ENCODE assay signal across 1 cellular context in genomic region chr19:36850646-36851442, GRCh38.
TF ChIP-seq lines count a peak whose summit lies in the region.

Gene ZNF345 (plus strand): TSS chr19:36850876. CDS start chr19:36876831, 25,955 bp downstream.

TF ChIP-seq in HEK293, 187 proteins besides CTCF, POLR2A, EP300 and RAD21 (continued from another document):
- TF ChIP-seq, protein P1, sequence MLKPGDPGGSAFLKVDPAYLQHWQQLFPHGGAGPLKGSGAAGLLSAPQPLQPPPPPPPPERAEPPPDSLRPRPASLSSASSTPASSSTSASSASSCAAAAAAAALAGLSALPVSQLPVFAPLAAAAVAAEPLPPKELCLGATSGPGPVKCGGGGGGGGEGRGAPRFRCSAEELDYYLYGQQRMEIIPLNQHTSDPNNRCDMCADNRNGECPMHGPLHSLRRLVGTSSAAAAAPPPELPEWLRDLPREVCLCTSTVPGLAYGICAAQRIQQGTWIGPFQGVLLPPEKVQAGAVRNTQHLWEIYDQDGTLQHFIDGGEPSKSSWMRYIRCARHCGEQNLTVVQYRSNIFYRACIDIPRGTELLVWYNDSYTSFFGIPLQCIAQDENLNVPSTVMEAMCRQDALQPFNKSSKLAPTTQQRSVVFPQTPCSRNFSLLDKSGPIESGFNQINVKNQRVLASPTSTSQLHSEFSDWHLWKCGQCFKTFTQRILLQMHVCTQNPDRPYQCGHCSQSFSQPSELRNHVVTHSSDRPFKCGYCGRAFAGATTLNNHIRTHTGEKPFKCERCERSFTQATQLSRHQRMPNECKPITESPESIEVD (tag by site-specific recombination; IDR thresholded peaks at IDR 0.05) = no peak
- no peak; the same call in 1 of the 2 replicates for TF ChIP-seq ZNF660 (tag by site-specific recombination; IDR thresholded peaks at IDR 0.05)
- TF ChIP-seq SALL2 (tag by site-specific recombination; IDR thresholded peaks at IDR 0.05; ENCODE audit: borderline replicate concordance) = no peak
- peak; percentile 78; the same call in 1 of the 2 replicates for TF ChIP-seq ZNF777 (tag by site-specific recombination; IDR thresholded peaks at IDR 0.05; ENCODE audit: borderline replicate concordance)
- TF ChIP-seq, protein P2, sequence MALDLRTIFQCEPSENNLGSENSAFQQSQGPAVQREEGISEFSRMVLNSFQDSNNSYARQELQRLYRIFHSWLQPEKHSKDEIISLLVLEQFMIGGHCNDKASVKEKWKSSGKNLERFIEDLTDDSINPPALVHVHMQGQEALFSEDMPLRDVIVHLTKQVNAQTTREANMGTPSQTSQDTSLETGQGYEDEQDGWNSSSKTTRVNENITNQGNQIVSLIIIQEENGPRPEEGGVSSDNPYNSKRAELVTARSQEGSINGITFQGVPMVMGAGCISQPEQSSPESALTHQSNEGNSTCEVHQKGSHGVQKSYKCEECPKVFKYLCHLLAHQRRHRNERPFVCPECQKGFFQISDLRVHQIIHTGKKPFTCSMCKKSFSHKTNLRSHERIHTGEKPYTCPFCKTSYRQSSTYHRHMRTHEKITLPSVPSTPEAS (tag by site-specific recombination; IDR thresholded peaks at IDR 0.05) = peak; percentile 87
- TF ChIP-seq SP2 (tag by site-specific recombination; IDR thresholded peaks at IDR 0.05) = peak; percentile 68
- peak; percentile 22; the same call in 1 of the 2 replicates for TF ChIP-seq ZNF394 (tag by site-specific recombination; IDR thresholded peaks at IDR 0.05; ENCODE audit: borderline replicate concordance)
- TF ChIP-seq ZNF248 (tag by site-specific recombination; IDR thresholded peaks at IDR 0.05) = no peak
- TF ChIP-seq ZNF791 (tag by site-specific recombination; IDR thresholded peaks at IDR 0.05) = peak; percentile 69
- TF ChIP-seq ZNF785 (tag by site-specific recombination; IDR thresholded peaks at IDR 0.05) = peak; percentile 98
- no peak for TF ChIP-seq ZNF768 (tag by site-specific recombination; IDR thresholded peaks at IDR 0.05)
- no peak for TF ChIP-seq ZNF274 (IDR thresholded peaks at IDR 0.05; ENCODE audit: low read length)
- TF ChIP-seq ZNF274 (tag by site-specific recombination; IDR thresholded peaks at IDR 0.05; ENCODE audit: borderline replicate concordance) = no peak; the same call in 1 of the 2 replicates
- 0 out of 2 replicates have a peak, but pooled peaks have one; percentile 28 for TF ChIP-seq ZNF670 (tag by site-specific recombination; IDR thresholded peaks at IDR 0.05; ENCODE audit: low read depth)
- TF ChIP-seq ZNF37A (tag by site-specific recombination; IDR thresholded peaks at IDR 0.05) = no peak
- TF ChIP-seq, protein P3, sequence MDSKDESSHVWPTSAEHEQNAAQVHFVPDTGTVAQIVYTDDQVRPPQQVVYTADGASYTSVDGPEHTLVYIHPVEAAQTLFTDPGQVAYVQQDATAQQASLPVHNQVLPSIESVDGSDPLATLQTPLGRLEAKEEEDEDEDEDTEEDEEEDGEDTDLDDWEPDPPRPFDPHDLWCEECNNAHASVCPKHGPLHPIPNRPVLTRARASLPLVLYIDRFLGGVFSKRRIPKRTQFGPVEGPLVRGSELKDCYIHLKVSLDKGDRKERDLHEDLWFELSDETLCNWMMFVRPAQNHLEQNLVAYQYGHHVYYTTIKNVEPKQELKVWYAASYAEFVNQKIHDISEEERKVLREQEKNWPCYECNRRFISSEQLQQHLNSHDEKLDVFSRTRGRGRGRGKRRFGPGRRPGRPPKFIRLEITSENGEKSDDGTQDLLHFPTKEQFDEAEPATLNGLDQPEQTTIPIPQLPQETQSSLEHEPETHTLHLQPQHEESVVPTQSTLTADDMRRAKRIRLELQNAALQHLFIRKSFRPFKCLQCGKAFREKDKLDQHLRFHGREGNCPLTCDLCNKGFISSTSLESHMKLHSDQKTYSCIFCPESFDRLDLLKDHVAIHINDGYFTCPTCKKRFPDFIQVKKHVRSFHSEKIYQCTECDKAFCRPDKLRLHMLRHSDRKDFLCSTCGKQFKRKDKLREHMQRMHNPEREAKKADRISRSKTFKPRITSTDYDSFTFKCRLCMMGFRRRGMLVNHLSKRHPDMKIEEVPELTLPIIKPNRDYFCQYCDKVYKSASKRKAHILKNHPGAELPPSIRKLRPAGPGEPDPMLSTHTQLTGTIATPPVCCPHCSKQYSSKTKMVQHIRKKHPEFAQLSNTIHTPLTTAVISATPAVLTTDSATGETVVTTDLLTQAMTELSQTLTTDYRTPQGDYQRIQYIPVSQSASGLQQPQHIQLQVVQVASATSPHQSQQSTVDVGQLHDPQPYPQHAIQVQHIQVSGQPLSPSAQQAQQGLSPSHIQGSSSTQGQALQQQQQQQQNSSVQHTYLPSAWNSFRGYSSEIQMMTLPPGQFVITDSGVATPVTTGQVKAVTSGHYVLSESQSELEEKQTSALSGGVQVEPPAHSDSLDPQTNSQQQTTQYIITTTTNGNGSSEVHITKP (tag by site-specific recombination; IDR thresholded peaks at IDR 0.05) = peak; percentile 78
- peak; percentile 65; the same call in 1 of the 2 replicates for TF ChIP-seq REPIN1 (tag by site-specific recombination; IDR thresholded peaks at IDR 0.05; ENCODE audit: low read depth)
- no peak for TF ChIP-seq ZNF518A (tag by site-specific recombination; conservative IDR thresholded peaks at IDR 0.05; ENCODE audit: low read depth)
- TF ChIP-seq ZNF449 (tag by site-specific recombination; IDR thresholded peaks at IDR 0.05) = peak; percentile 96
- TF ChIP-seq ZFP69B (tag by site-specific recombination; IDR thresholded peaks at IDR 0.05) = peak; percentile 87
- TF ChIP-seq FEZF1 (tag by site-specific recombination; IDR thresholded peaks at IDR 0.05) = no peak
- no peak for TF ChIP-seq RBAK (tag by site-specific recombination; IDR thresholded peaks at IDR 0.05)
- TF ChIP-seq ZNF677 (tag by site-specific recombination; IDR thresholded peaks at IDR 0.05) = no peak
- TF ChIP-seq ZBTB1 (tag by site-specific recombination; IDR thresholded peaks at IDR 0.05) = peak; percentile 54; the same call in 1 of the 2 replicates
- TF ChIP-seq, protein P4, sequence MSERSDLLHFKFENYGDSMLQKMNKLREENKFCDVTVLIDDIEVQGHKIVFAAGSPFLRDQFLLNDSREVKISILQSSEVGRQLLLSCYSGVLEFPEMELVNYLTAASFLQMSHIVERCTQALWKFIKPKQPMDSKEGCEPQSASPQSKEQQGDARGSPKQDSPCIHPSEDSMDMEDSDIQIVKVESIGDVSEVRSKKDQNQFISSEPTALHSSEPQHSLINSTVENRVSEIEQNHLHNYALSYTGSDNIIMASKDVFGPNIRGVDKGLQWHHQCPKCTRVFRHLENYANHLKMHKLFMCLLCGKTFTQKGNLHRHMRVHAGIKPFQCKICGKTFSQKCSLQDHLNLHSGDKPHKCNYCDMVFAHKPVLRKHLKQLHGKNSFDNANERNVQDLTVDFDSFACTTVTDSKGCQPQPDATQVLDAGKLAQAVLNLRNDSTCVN (tag by site-specific recombination; optimal IDR thresholded peaks at IDR 0.05) = peak; percentile 75
- no peak; the same call in 1 of the 2 replicates for TF ChIP-seq MZF1 (tag by site-specific recombination; IDR thresholded peaks at IDR 0.05; ENCODE audit: borderline replicate concordance)
- TF ChIP-seq, protein P5, sequence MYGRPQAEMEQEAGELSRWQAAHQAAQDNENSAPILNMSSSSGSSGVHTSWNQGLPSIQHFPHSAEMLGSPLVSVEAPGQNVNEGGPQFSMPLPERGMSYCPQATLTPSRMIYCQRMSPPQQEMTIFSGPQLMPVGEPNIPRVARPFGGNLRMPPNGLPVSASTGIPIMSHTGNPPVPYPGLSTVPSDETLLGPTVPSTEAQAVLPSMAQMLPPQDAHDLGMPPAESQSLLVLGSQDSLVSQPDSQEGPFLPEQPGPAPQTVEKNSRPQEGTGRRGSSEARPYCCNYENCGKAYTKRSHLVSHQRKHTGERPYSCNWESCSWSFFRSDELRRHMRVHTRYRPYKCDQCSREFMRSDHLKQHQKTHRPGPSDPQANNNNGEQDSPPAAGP (tag by site-specific recombination; IDR thresholded peaks at IDR 0.05) = peak; percentile 93
- TF ChIP-seq ZNF707 (tag by site-specific recombination; IDR thresholded peaks at IDR 0.05) = peak; percentile 65
- peak; percentile 100 for TF ChIP-seq ZNF335 (tag by site-specific recombination; conservative IDR thresholded peaks at IDR 0.05)
- no peak for TF ChIP-seq ZNF830 (tag by site-specific recombination; IDR thresholded peaks at IDR 0.05; ENCODE audit: low read depth)
- TF ChIP-seq, protein P6, sequence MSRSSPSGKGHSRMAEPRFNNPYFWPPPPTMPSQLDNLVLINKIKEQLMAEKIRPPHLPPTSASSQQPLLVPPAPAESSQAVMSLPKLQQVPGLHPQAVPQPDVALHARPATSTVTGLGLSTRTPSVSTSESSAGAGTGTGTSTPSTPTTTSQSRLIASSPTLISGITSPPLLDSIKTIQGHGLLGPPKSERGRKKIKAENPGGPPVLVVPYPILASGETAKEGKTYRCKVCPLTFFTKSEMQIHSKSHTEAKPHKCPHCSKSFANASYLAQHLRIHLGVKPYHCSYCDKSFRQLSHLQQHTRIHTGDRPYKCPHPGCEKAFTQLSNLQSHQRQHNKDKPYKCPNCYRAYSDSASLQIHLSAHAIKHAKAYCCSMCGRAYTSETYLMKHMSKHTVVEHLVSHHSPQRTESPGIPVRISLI (tag by site-specific recombination; IDR thresholded peaks at IDR 0.05) = no peak
- TF ChIP-seq EGR2 (tag by site-specific recombination; IDR thresholded peaks at IDR 0.05; ENCODE audit: low read depth) = peak; percentile 100
- TF ChIP-seq, protein P7, sequence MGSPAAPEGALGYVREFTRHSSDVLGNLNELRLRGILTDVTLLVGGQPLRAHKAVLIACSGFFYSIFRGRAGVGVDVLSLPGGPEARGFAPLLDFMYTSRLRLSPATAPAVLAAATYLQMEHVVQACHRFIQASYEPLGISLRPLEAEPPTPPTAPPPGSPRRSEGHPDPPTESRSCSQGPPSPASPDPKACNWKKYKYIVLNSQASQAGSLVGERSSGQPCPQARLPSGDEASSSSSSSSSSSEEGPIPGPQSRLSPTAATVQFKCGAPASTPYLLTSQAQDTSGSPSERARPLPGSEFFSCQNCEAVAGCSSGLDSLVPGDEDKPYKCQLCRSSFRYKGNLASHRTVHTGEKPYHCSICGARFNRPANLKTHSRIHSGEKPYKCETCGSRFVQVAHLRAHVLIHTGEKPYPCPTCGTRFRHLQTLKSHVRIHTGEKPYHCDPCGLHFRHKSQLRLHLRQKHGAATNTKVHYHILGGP (tag by site-specific recombination; IDR thresholded peaks at IDR 0.05) = no peak
- TF ChIP-seq ZNF302 (tag by site-specific recombination; IDR thresholded peaks at IDR 0.05; ENCODE audit: low read depth) = no peak
- no peak for TF ChIP-seq ZNF510 (tag by site-specific recombination; IDR thresholded peaks at IDR 0.05; ENCODE audit: insufficient replicate concordance)
- no peak for TF ChIP-seq GLIS2 (tag by site-specific recombination; IDR thresholded peaks at IDR 0.05)
- peak; percentile 50; the same call in 1 of the 2 replicates for TF ChIP-seq ZNF624 (tag by site-specific recombination; IDR thresholded peaks at IDR 0.05)
- TF ChIP-seq YY1 (tag by site-specific recombination; IDR thresholded peaks at IDR 0.05) = no peak
- TF ChIP-seq ZNF354C (tag by site-specific recombination; IDR thresholded peaks at IDR 0.05; ENCODE audit: borderline replicate concordance, low read depth) = no peak
